In the genomic region with DNA sequence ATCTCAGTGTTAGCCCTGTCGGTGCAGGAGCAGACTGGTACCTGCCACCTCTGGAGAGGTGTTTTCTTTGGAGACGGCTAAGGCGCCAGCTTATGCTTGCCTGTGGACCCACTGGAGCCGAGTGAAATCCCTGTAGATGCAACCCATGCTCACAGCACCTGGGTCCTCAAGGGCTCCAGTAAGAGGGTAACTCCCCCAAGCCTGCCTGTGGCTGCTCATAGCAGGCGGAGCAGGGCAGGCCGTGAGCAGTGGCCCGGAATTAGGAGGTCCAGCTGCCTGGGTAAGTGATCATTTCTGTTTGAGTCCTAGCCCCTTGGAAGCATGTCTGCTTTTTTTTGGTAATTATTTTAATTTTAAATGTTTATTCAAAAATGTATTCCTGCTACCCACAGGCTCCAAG, we compare ENCODE assay signal across 15 cellular contexts.
"Had no signal": no experiment of that assay in that cellular context is flagged by ENCODE, and none has a peak within 500 bp of the region (broad histone marks: within the 10 kb centered on the region; RNA-seq: fewer than 3 reads in every experiment).

No MANE protein-coding gene starts in this region.

- H3K27ac ChIP-seq: colonic mucosa, stomach, thoracic aorta, VCaP had no signal

- H3K4me3 ChIP-seq: colonic mucosa, heart right ventricle, stomach, thoracic aorta had no signal

- H3K9me3 Mint-ChIP-seq: activated CD8-positive, alpha-beta T cell treated with anti-CD3 and anti-CD28 coated beads for 36 hours; activated naive CD4-positive, alpha-beta T cell treated with anti-CD3 and anti-CD28 coated beads for 36 hours; naive B cell; T-cell had no signal

- H3K4me3 Mint-ChIP-seq: activated CD4-positive, alpha-beta T cell treated with anti-CD3 and anti-CD28 coated beads for 36 hours; activated CD8-positive, alpha-beta T cell treated with anti-CD3 and anti-CD28 coated beads for 36 hours; activated naive CD4-positive, alpha-beta T cell treated with anti-CD3 and anti-CD28 coated beads for 36 hours; naive B cell; T-cell had no signal

- H3K27me3 Mint-ChIP-seq: activated CD4-positive, alpha-beta T cell treated with anti-CD3 and anti-CD28 coated beads for 36 hours; activated CD8-positive, alpha-beta T cell treated with anti-CD3 and anti-CD28 coated beads for 36 hours; naive B cell; T-cell had no signal

- DNase-seq: activated CD4-positive, alpha-beta T cell treated with anti-CD3 and anti-CD28 coated beads for 36 hours; activated CD8-positive, alpha-beta memory T cell treated with anti-CD3 and anti-CD28 coated beads, Interleukin-2, amount 50 U/mL, for 4 hours; activated CD8-positive, alpha-beta T cell treated with anti-CD3 and anti-CD28 coated beads for 36 hours; activated naive CD4-positive, alpha-beta T cell treated with anti-CD3 and anti-CD28 coated beads for 36 hours; colonic mucosa; effector CD8-positive, alpha-beta T cell; heart right ventricle; naive B cell; stimulated activated CD4-positive, alpha-beta T cell treated with anti-CD3 and anti-CD28 coated beads, Interleukin-15, amount 100 ng/mL, for 24 hours; stimulated activated CD4-positive, alpha-beta T cell treated with anti-CD3 and anti-CD28 coated beads, Interleukin-4, amount 100 ng/mL, for 4 hours; stomach; T-cell; T1000 had no signal

- H3K9me3 ChIP-seq: colonic mucosa, heart right ventricle, stomach, thoracic aorta had no signal

- H3K27ac Mint-ChIP-seq: activated CD4-positive, alpha-beta T cell treated with anti-CD3 and anti-CD28 coated beads for 36 hours; activated CD8-positive, alpha-beta T cell treated with anti-CD3 and anti-CD28 coated beads for 36 hours; activated naive CD4-positive, alpha-beta T cell treated with anti-CD3 and anti-CD28 coated beads for 36 hours; naive B cell; T-cell had no signal

- ATAC-seq: activated CD4-positive, alpha-beta T cell treated with anti-CD3 and anti-CD28 coated beads for 36 hours; activated CD8-positive, alpha-beta T cell treated with anti-CD3 and anti-CD28 coated beads for 36 hours; T-cell had no signal

- H3K4me1 ChIP-seq: colonic mucosa had no signal

- H3K27me3 ChIP-seq: colonic mucosa, heart right ventricle, stomach had no signal
